In genomic region chr18:12825230-12825629, GRCh38 we compare ENCODE assay signal across 28 cellular contexts. TPM values are rescaled to one million over a fixed set of nuclear protein-coding genes. Genes with fewer than 3 reads are reported as not detected.
DNase-seq lines count a peak whose midpoint lies in the region; ATAC-seq, FAIRE-seq and TF ChIP-seq lines count a peak whose summit lies in the region.
"Had no signal": no experiment of that assay in that cellular context is flagged by ENCODE, and none has a peak within 500 bp of the region (broad histone marks: within the 10 kb centered on the region; RNA-seq: fewer than 3 reads in every experiment).

No MANE protein-coding gene starts in this region.

- no peaks in the 10 kb centered on the region for H3K27me3 Mint-ChIP-seq in CD4-positive, alpha-beta T cell
- H3K27me3 Mint-ChIP-seq: B cell; CD4-positive, alpha-beta memory T cell; CD8-positive, alpha-beta memory T cell had no signal

- no peak for TF ChIP-seq CTCF in colonic mucosa (IDR thresholded peaks at IDR 0.05)
- TF ChIP-seq CTCF in CD4-positive, alpha-beta T cell (IDR thresholded peaks at IDR 0.05): no peak

- H3K4me3 ChIP-seq in colonic mucosa: no peak overlapping the region
- no peak overlapping the region for H3K4me3 ChIP-seq in small intestine (ENCODE audit: low read depth in 1 of 2, low read length in 2 of 2)
- no peak overlapping the region for H3K4me3 ChIP-seq in GM23248
- H3K4me3 ChIP-seq: BLaER1 treated with 17β-estradiol and CSF1 and Interleukin-3, amounts not matched to agents 10 nM and 100 nM; GM12878 had no signal

- POLR2A ChIA-PET in CD4-positive, alpha-beta T cell (lab: Charles Lee): no interaction called here

- FAIRE-seq in GM19239 (lab: Jason Lieb, UNC) (peak; percentile 40), small intestine (lab: Jason Lieb, UNC) (no peak)
- FAIRE-seq: A204.1, GM12878, GM12892, GM18507 had no signal

- H3K27ac Mint-ChIP-seq in CD4-positive, alpha-beta T cell: no peak overlapping the region
- H3K27ac Mint-ChIP-seq: B cell; CD8-positive, alpha-beta memory T cell had no signal

- no peaks in the 10 kb centered on the region for H3K4me1 ChIP-seq in colonic mucosa
- H3K4me1 ChIP-seq in small intestine (ENCODE audit: control insufficient read depth in 2 of 2, insufficient read depth in 1 of 2, low read depth in 1 of 2, low read length in 1 of 2): no peaks in the 10 kb centered on the region
- no peaks in the 10 kb centered on the region for H3K4me1 ChIP-seq in GM23248 (ENCODE audit: insufficient read depth)

- H3K9me2 ChIP-seq in GM23248 (ENCODE audit: insufficient read depth): no peaks in the 10 kb centered on the region

- H3K4me2 ChIP-seq in GM23248 (ENCODE audit: unreplicated experiment): no peak overlapping the region

- CTCF ChIA-PET in CD4-positive, alpha-beta T cell (lab: Charles Lee): interaction anchor here (0.9 kb wide), 1 partner anchor 65 kb away, joined by 3 read pairs; no protein-coding TSS in a partner anchor

- H3K4me3 Mint-ChIP-seq in CD4-positive, alpha-beta T cell: no peak overlapping the region
- H3K4me3 Mint-ChIP-seq: B cell; CD4-positive, alpha-beta memory T cell; CD8-positive, alpha-beta memory T cell had no signal

- H3F3A ChIP-seq in GM23248 (ENCODE audit: insufficient read depth): peaks cover 7% of the 10 kb centered on the region

- in situ Hi-C loops in GM23248 (cut with MboI): no loop called here

- H2AFZ ChIP-seq in GM23248: no peak overlapping the region

- peaks cover 3% of the 10 kb centered on the region for H3K9me3 Mint-ChIP-seq in CD4-positive, alpha-beta T cell

- no peaks in the 10 kb centered on the region for H3K36me3 ChIP-seq in colonic mucosa
- peaks cover 7 to 13% of the 10 kb centered on the region in 2 donors for H3K36me3 ChIP-seq in small intestine (ENCODE audit: control insufficient read depth in 2 of 2, insufficient read depth in 2 of 2, low read length in 2 of 2)
- H3K36me3 ChIP-seq in GM23248 (ENCODE audit: low read depth): peaks cover 22% of the 10 kb centered on the region

- H3K9ac ChIP-seq in colonic mucosa (ENCODE audit: low read depth in 2 of 2, low read length in 2 of 2): no peak overlapping the region
- no peak overlapping the region for H3K9ac ChIP-seq in GM23248
- H3K9ac ChIP-seq: BLaER1 treated with 17β-estradiol and CSF1 and Interleukin-3, amounts not matched to agents 10 nM and 100 nM had no signal

- no peaks in the 10 kb centered on the region for H3K79me2 ChIP-seq in GM23248 (ENCODE audit: insufficient read depth)

- intact Hi-C loops in colonic mucosa (cut with DNase I): no loop called here
- intact Hi-C loops in left colon (cut with DNase I, micrococcal nuclease): no loop called here
- intact Hi-C loops in CD4-positive, alpha-beta T cell (cut with DNase I, micrococcal nuclease): no loop called here

- H3K36me3 Mint-ChIP-seq in CD4-positive, alpha-beta T cell (ENCODE audit: low read depth): peaks cover 88% of the 10 kb centered on the region

- no peak for DNase-seq in GM19239 (ENCODE audit: insufficient read length, low spot score)
- DNase-seq in colonic mucosa: peak; percentile 36
- no peak for DNase-seq in left colon
- peak; percentile 47 for DNase-seq in small intestine
- no peak for DNase-seq in GM23248
- no peak for DNase-seq in AG08395 (ENCODE audit: low spot score)
- no peak for DNase-seq in CD4-positive, alpha-beta T cell
- no peak for DNase-seq in T-helper 2 cell
- DNase-seq: 8988T; ACHN; AML-193; CD4-positive, alpha-beta memory T cell; CD8-positive, alpha-beta memory T cell; COR-L47; DMS 273 treated with DMSO at 0.1 percent for 48 hours; DMS153; DMS53; DMS79; DND-41; EL; GDM1 had no signal

- H3K27ac ChIP-seq in colonic mucosa (no peak overlapping the region), small intestine (ENCODE audit: low read depth in 1 of 2, low read length in 1 of 2) (no peak overlapping the region), GM23248 (no peak overlapping the region)
- H3K27ac ChIP-seq in CD4-positive, alpha-beta T cell (ENCODE audit: low read depth, low read length): no peak overlapping the region
- H3K27ac ChIP-seq: C4-2B had no signal

- H4K20me1 ChIP-seq in GM23248 (ENCODE audit: insufficient read depth): no peaks in the 10 kb centered on the region

- WGBS in small intestine, 3 donors: 65 to 79% (median 76%) methylated on average over 2 of the region's 2 CpGs
- 100% methylated on average over 2 of the region's 2 CpGs for WGBS in GM23248 (ENCODE audit: low coverage in 1 of 2, low lambda C conversion rate in 2 of 2, missing lambda C conversion rate in 2 of 2), 2 experiments

- no peaks in the 10 kb centered on the region for H3K9me3 ChIP-seq in colonic mucosa
- H3K9me3 ChIP-seq in small intestine (ENCODE audit: control insufficient read depth, low read depth): peaks cover 2% of the 10 kb centered on the region
- no peaks in the 10 kb centered on the region for H3K9me3 ChIP-seq in GM23248 (ENCODE audit: low read depth)
- H3K9me3 ChIP-seq in CD4-positive, alpha-beta T cell (ENCODE audit: control insufficient read depth, low read length): peaks cover 10% of the 10 kb centered on the region

- ATAC-seq in left colon: peak; percentile 91
- no peak for ATAC-seq in CD4-positive, alpha-beta T cell (ENCODE audit: poor library complexity)
- ATAC-seq: GM12878 had no signal

- H3K4me1 Mint-ChIP-seq in CD4-positive, alpha-beta T cell (ENCODE audit: low read depth): no peaks in the 10 kb centered on the region
- H3K4me1 Mint-ChIP-seq: B cell had no signal

- H3K27me3 ChIP-seq in colonic mucosa (no peaks in the 10 kb centered on the region), small intestine (ENCODE audit: control insufficient read depth in 2 of 2, insufficient read depth in 2 of 2, low read length in 2 of 2) (no peaks in the 10 kb centered on the region), GM23248 (replicated peaks; ENCODE audit: insufficient read depth) (no peaks in the 10 kb centered on the region)
- H3K27me3 ChIP-seq in CD4-positive, alpha-beta T cell (ENCODE audit: control insufficient read depth, insufficient read depth, low read length): no peaks in the 10 kb centered on the region
- H3K27me3 ChIP-seq: BLaER1 treated with 17β-estradiol and CSF1 and Interleukin-3, amounts not matched to agents 10 nM and 100 nM had no signal

RNA-seq across cellular contexts. Expression of gene PTPN2, which starts 58.8 kb away (rescaled TPM):
- total RNA-seq in colonic mucosa (10 to 100 TPM; 32.2 to 34.3 TPM), left colon (10 to 100 TPM; 34.0 to 35.4 TPM)
- polyA plus RNA-seq in small intestine (10 to 100 TPM; 25.7 to 32.0 (median 30.3) TPM), GM23248 (2016; fragmentation: Nextera tagmentation; extraction: Ambion mirVana) (30.5 and 30.6 TPM in 2 replicates)
- 18.4 and 36.9 TPM in 2 replicates for total RNA-seq in GM23248 (2014; rRNA removed; shearing (Covaris generic))
- total RNA-seq in CD4-positive, alpha-beta T cell: 10 to 100 TPM; 49.4 to 53.8 TPM

Comparison
In these comparisons a context has a peak if more than half of its experiments do, and no peak if none do; other contexts are left out.
1. DNase-seq: peak in colonic mucosa (single experiment) and small intestine (single experiment); none in GM19239 (single experiment), left colon (0 of 2), GM23248 (single experiment), AG08395 (single experiment), CD4-positive, alpha-beta T cell (0 of 10) and T-helper 2 cell (0 of 5).